20 cellular contexts compared by ENCODE assay signal in genomic region chr22:39101226-39101625, GRCh38. TPM values are rescaled to one million over a fixed set of nuclear protein-coding genes. Genes with fewer than 3 reads are reported as not detected.
"Had no signal": no experiment of that assay in that cellular context is flagged by ENCODE, and none has a peak within 500 bp of the region (broad histone marks: within the 10 kb centered on the region; RNA-seq: fewer than 3 reads in every experiment).

No MANE protein-coding gene starts in this region.

- H3K4me3 Mint-ChIP-seq: activated naive CD4-positive, alpha-beta T cell treated with anti-CD3 and anti-CD28 coated beads for 36 hours; naive thymus-derived CD4-positive, alpha-beta T cell had no signal

- H3K27me3 Mint-ChIP-seq: activated CD4-positive, alpha-beta memory T cell treated with anti-CD3 and anti-CD28 coated beads for 36 hours; naive thymus-derived CD4-positive, alpha-beta T cell had no signal

- H3K4me3 ChIP-seq: breast epithelium, heart left ventricle, mucosa of descending colon, smooth muscle cell had no signal

- H3K27me3 ChIP-seq: breast epithelium, neutrophil had no signal

- H3K27ac ChIP-seq: breast epithelium, heart left ventricle, neutrophil, VCaP had no signal

- H3K9me3 Mint-ChIP-seq: activated CD4-positive, alpha-beta memory T cell treated with anti-CD3 and anti-CD28 coated beads for 36 hours; activated naive CD4-positive, alpha-beta T cell treated with anti-CD3 and anti-CD28 coated beads for 36 hours; activated T-helper 2 cell treated with anti-CD3 and anti-CD28 coated beads, Interferon-gamma antibody, Interleukin-2, Interleukin-4, amounts not matched to agents 10 μg/mL and 5 μg/mL and 100 μg/mL, durations not matched to agents 14 hours and 24 hours and 36 hours; immature natural killer cell; naive thymus-derived CD4-positive, alpha-beta T cell had no signal

- ATAC-seq: heart left ventricle; left ventricle myocardium superior; mucosa of descending colon; naive thymus-derived CD4-positive, alpha-beta T cell; sciatic nerve had no signal

- DNase-seq: activated CD4-positive, alpha-beta memory T cell treated with anti-CD3 and anti-CD28 coated beads for 36 hours; activated naive CD4-positive, alpha-beta T cell treated with anti-CD3 and anti-CD28 coated beads for 36 hours; cerebellar nuclear complex; cortex of kidney; heart left ventricle; immature natural killer cell; mesenchymal stem cell; mucosa of descending colon; naive thymus-derived CD4-positive, alpha-beta T cell; stimulated activated CD4-positive, alpha-beta T cell treated with anti-CD3 and anti-CD28 coated beads, Interleukin-4, amount 100 ng/mL, for 24 hours; stimulated activated naive CD4-positive, alpha-beta T cell; T-helper 2 cell had no signal

- H3K36me3 ChIP-seq: breast epithelium, heart left ventricle, neutrophil had no signal

- H3K4me2 ChIP-seq: smooth muscle cell had no signal

- H3K9me3 ChIP-seq: breast epithelium, heart left ventricle, mucosa of descending colon, neutrophil had no signal

- H3K36me3 Mint-ChIP-seq: activated CD4-positive, alpha-beta memory T cell treated with anti-CD3 and anti-CD28 coated beads for 36 hours had no signal

RNA-seq across cellular contexts. Expression of gene APOBEC3H, which starts 4.2 kb away (rescaled TPM):
- total RNA-seq: frontal cortex had no signal
- polyA plus RNA-seq: naive thymus-derived CD4-positive, alpha-beta T cell had no signal
